In genomic region chr9:116504081-116504480, GRCh38 we compare ENCODE assay signal across 28 cellular contexts.
"Had no signal": no experiment of that assay in that cellular context is flagged by ENCODE, and none has a peak within 500 bp of the region (broad histone marks: within the 10 kb centered on the region; RNA-seq: fewer than 3 reads in every experiment).

No MANE protein-coding gene starts in this region.

- H3K4me1 ChIP-seq: left ventricle myocardium inferior, parathyroid adenoma, psoas muscle, right atrium auricular region, stomach, testis, thyroid gland, uterus had no signal

- H3K79me2 ChIP-seq: parathyroid adenoma had no signal

- H3K27me3 ChIP-seq: neural progenitor cell, neutrophil, right atrium auricular region, right lobe of liver, stomach, testis, thyroid gland, transverse colon, uterus had no signal

- FAIRE-seq: islet of Langerhans, kidney had no signal

- H3K27ac ChIP-seq: left ventricle myocardium inferior, neural progenitor cell, neutrophil, parathyroid adenoma, psoas muscle, right atrium auricular region, right lobe of liver, stomach, testis, thyroid gland, transverse colon, uterus had no signal

- H3K4me2 ChIP-seq: neural progenitor cell had no signal

- H2AFZ ChIP-seq: neural progenitor cell, parathyroid adenoma had no signal

- H3K4me3 ChIP-seq: left ventricle myocardium inferior, lung, neural progenitor cell, psoas muscle, right atrium auricular region, right lobe of liver, stomach, testis, thyroid gland, transverse colon, uterus had no signal

- DNase-seq: hypothalamus; immature natural killer cell; kidney; left ventricle myocardium inferior; mesendoderm; naive B cell; natural killer cell; nephron progenitor cell; occipital lobe; psoas muscle; right lobe of liver; stimulated activated CD4-positive, alpha-beta T cell treated with anti-CD3 and anti-CD28 coated beads, Interleukin-12 subunit alpha, Interleukin-12 subunit beta, amount 100 ng/mL, for 4 hours; stimulated activated CD4-positive, alpha-beta T cell treated with anti-CD3 and anti-CD28 coated beads, Interleukin-15, amount 100 ng/mL, for 24 hours; stimulated activated CD4-positive, alpha-beta T cell treated with anti-CD3 and anti-CD28 coated beads, Interleukin-2, amount 100 ng/mL, for 24 hours; stimulated activated CD4-positive, alpha-beta T cell treated with anti-CD3 and anti-CD28 coated beads, Interleukin-4, amount 100 ng/mL, for 1 hour; stimulated activated naive B cell treated with anti-CD40 and anti-IgM and Interleukin-4, amounts not matched to agents 10 μg/mL and 1 μg/mL and 100 μg/mL, for 72 hours; stimulated activated naive CD8-positive, alpha-beta T cell treated with anti-CD3 and anti-CD28 coated beads, Interleukin-15, Interleukin-2, amounts not matched to agents 100 U/mL and 50 U/mL, for 24 hours; stomach; testis; thyroid gland; transverse colon; uterus had no signal

- H3K9me3 ChIP-seq: neutrophil, psoas muscle, right atrium auricular region, right lobe of liver, stomach, testis, thyroid gland, transverse colon, uterus had no signal

- ATAC-seq: natural killer cell; psoas muscle; stimulated activated naive CD8-positive, alpha-beta T cell treated with anti-CD3 and anti-CD28 coated beads, Interleukin-15, Interleukin-2, amounts not matched to agents 100 U/mL and 50 U/mL, for 24 hours had no signal

- H3K36me3 ChIP-seq: left ventricle myocardium inferior, neural progenitor cell, neutrophil, right atrium auricular region, right lobe of liver, stomach, thyroid gland, transverse colon, uterus had no signal
